Comparison of ENCODE assay signal across 10 cellular contexts in genomic region chr9:128093016-128093415, GRCh38. TPM values are rescaled to one million over a fixed set of nuclear protein-coding genes. Genes with fewer than 3 reads are reported as not detected.
DNase-seq lines count a peak whose midpoint lies in the region; ATAC-seq, FAIRE-seq and TF ChIP-seq lines count a peak whose summit lies in the region.
"Had no signal": no experiment of that assay in that cellular context is flagged by ENCODE, and none has a peak within 500 bp of the region (broad histone marks: within the 10 kb centered on the region; RNA-seq: fewer than 3 reads in every experiment).

No MANE protein-coding gene starts in this region.

- no peak for ATAC-seq in GM19351 (IDR thresholded peaks at IDR 0.05; ENCODE audit: unreplicated experiment)

- no peaks in the 10 kb centered on the region for H3K36me3 Mint-ChIP-seq in chondrocyte (ENCODE audit: low read depth)
- no peaks in the 10 kb centered on the region for H3K36me3 Mint-ChIP-seq in nephron (ENCODE audit: low read depth)

- no peak overlapping the region for H3K4me3 Mint-ChIP-seq in chondrocyte (ENCODE audit: unreplicated experiment)
- H3K4me3 Mint-ChIP-seq in nephron, result peak overlapping the region; percentile 42 to 85 (median 44)

- H3K27ac Mint-ChIP-seq in chondrocyte (ENCODE audit: unreplicated experiment), result peak overlapping the region; percentile 99
- H3K27ac Mint-ChIP-seq in nephron, result peak overlapping the region; percentile 97 to 99 (median 98)

- no peak for FAIRE-seq in D721Med (lab: Jason Lieb, UNC)

- peak in 5 of 6 experiments; percentile 21 to 71 (median 51) for DNase-seq in stimulated activated naive CD4-positive, alpha-beta T cell (lab: John Stamatoyannopoulos, UW)
- DNase-seq in stimulated activated naive CD4-positive, alpha-beta T cell treated with Interleukin-2 at 50 U/mL for 16 hours (lab: John Stamatoyannopoulos, UW), result no peak
- DNase-seq in chondrocyte (ENCODE audit: low spot score) (no peak), D721Med (ENCODE audit: insufficient read length, low spot score) (no peak), anterior cingulate cortex (lab: John Stamatoyannopoulos, UW) (no peak), HuH-7.5 (ENCODE audit: low spot score) (no peak)
- DNase-seq: DMS79, SHP77 had no signal

- H3K4me1 Mint-ChIP-seq in chondrocyte (ENCODE audit: low read depth), result peaks cover 41% of the 10 kb centered on the region
- H3K4me1 Mint-ChIP-seq in nephron, result peaks cover 52% of the 10 kb centered on the region

- H3K27me3 Mint-ChIP-seq in chondrocyte (ENCODE audit: low read depth), result no peaks in the 10 kb centered on the region
- no peaks in the 10 kb centered on the region for H3K27me3 Mint-ChIP-seq in nephron (ENCODE audit: low read depth)

- H3K9me3 Mint-ChIP-seq in chondrocyte (ENCODE audit: low read depth), result no peaks in the 10 kb centered on the region
- no peaks in the 10 kb centered on the region for H3K9me3 Mint-ChIP-seq in nephron

- TF ChIP-seq CTCF in chondrocyte (IDR thresholded peaks at IDR 0.05) (no peak), nephron (IDR thresholded peaks at IDR 0.05; ENCODE audit: unreplicated experiment in 3 of 3) (no peak), D721Med (IDR thresholded peaks at IDR 0.05; ENCODE audit: insufficient read depth, missing control alignments) (no peak)

RNA-seq across cellular contexts. Expression of gene SLC25A25, which starts 25.0 kb away (rescaled TPM):
- 10.6 to 17.6 TPM (median 15.8 TPM) in 3 replicates for total RNA-seq in chondrocyte

RNA-seq across cellular contexts. Expression of gene NAIF1, which starts 25.9 kb away (rescaled TPM):
- 6.8 to 8.8 TPM (median 7.8 TPM) in 3 replicates for total RNA-seq in chondrocyte

RNA-seq across cellular contexts. Expression of gene PTGES2, which starts 34.5 kb away (rescaled TPM):
- total RNA-seq in chondrocyte, result 43.5 to 53.6 TPM (median 49.3 TPM) in 3 replicates

RNA-seq across cellular contexts. Expression of gene LCN2, which starts 56.2 kb away (rescaled TPM):
- not detected in 3 replicates for total RNA-seq in chondrocyte

Comparison
In these comparisons a context has a peak if more than half of its experiments do, and no peak if none do; other contexts are left out.
1. DNase-seq: peak in stimulated activated naive CD4-positive, alpha-beta T cell (5 of 6); none in stimulated activated naive CD4-positive, alpha-beta T cell treated with Interleukin-2 at 50 U/mL for 16 hours (single experiment), chondrocyte (single experiment), D721Med (single experiment), anterior cingulate cortex (0 of 58) and HuH-7.5 (single experiment).